ENCODE assay signal across 1 cellular context in the genomic region with DNA sequence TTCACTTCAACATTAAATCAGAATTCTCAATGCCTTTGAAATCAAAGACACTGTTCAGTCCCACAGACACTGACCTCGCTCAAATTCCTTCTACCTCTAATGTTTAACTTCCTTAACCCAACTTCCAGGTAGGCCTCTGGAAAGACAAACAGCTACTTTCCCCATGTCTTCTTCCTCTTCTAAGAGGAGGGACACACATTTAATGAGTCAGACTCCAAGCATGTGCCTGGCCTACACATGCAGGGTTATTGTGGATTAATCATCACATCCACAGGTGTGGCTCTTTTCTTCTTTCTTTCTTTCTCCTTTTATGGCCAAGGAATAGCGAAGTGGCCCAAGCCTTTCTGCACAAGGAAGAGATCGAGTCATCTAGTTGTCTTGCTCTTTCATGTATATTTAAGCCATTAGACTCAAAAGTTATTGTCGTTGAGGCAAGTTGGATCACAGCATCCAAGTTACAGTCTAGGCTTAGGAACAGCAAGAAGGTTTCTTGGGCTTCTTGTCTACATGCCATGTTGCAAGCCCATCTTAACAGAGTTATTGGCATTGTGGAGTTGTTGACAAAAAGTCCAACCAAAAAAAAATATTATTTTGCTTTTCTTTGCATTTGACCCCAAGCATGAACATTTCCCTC.
TF ChIP-seq lines count a peak whose summit lies in the region.

No MANE protein-coding gene starts in this region.

TF ChIP-seq in HCT116, 20 proteins besides CTCF, POLR2A, EP300 and RAD21:
- TF ChIP-seq TCF7L2 (IDR thresholded peaks at IDR 0.05; ENCODE audit: borderline replicate concordance, extremely low read depth, insufficient read depth, insufficient read length) (peak; percentile 84), SP1 (IDR thresholded peaks at IDR 0.05; ENCODE audit: low read depth) (peak; percentile 99), ZFX (IDR thresholded peaks at IDR 0.05) (no peak; the same call in 1 of the 2 replicates), SRF (IDR thresholded peaks at IDR 0.05; ENCODE audit: low read depth) (peak; percentile 100), EZH2phosphoT487 (IDR thresholded peaks at IDR 0.05; ENCODE audit: borderline replicate concordance) (no peak), ELF1 (IDR thresholded peaks at IDR 0.05; ENCODE audit: borderline replicate concordance, low read depth) (no peak; the same call in 1 of the 2 replicates), MAX (IDR thresholded peaks at IDR 0.05) (peak; percentile 96), SIN3A (IDR thresholded peaks at IDR 0.05; ENCODE audit: low read depth) (peak; percentile 65; the same call in 1 of the 2 replicates), ZBTB33 (IDR thresholded peaks at IDR 0.05; ENCODE audit: extremely low read depth, insufficient replicate concordance, low read length) (peak; percentile 63), CEBPB (IDR thresholded peaks at IDR 0.05; ENCODE audit: low read depth) (peak; percentile 78), FOSL1 (IDR thresholded peaks at IDR 0.05; ENCODE audit: low read depth) (peak; percentile 96), ATF3 (IDR thresholded peaks at IDR 0.05) (no peak), YY1 (IDR thresholded peaks at IDR 0.05; ENCODE audit: extremely low read depth, insufficient replicate concordance, low read depth, low read length) (peak; percentile 82), EGR1 (IDR thresholded peaks at IDR 0.05; ENCODE audit: low read depth) (no peak), CBX3 (IDR thresholded peaks at IDR 0.05; ENCODE audit: low read depth) (peak; percentile 99), POLR2AphosphoS5 (IDR thresholded peaks at IDR 0.05; ENCODE audit: low read depth, low read length) (peak; percentile 71), JUND (IDR thresholded peaks at IDR 0.05) (peak; percentile 98)
